ENCODE assay signal across 1 cellular context in genomic region chr2:231182500-231182899, GRCh38.
TF ChIP-seq lines count a peak whose summit lies in the region.

No MANE protein-coding gene starts in this region.

TF ChIP-seq in IMR-90, 13 proteins besides CTCF, POLR2A, EP300 and RAD21 (continued from another document):
- TF ChIP-seq RFX5 (IDR thresholded peaks at IDR 0.05; ENCODE audit: low read depth, low read length) (no peak), MXI1 (IDR thresholded peaks at IDR 0.05; ENCODE audit: borderline replicate concordance, low read depth, low read length) (no peak), ELK1 (IDR thresholded peaks at IDR 0.05; ENCODE audit: borderline replicate concordance, low read depth, low read length) (no peak)
